In genomic region chr2:43075906-43076585, GRCh38 we compare ENCODE assay signal across 8 cellular contexts.
DNase-seq lines count a peak whose midpoint lies in the region; ATAC-seq and TF ChIP-seq lines count a peak whose summit lies in the region.

No MANE protein-coding gene starts in this region.

- H3K4me1 ChIP-seq in SJSA1 (replicated peaks), result peaks cover 53% of the 10 kb centered on the region
- H3K4me1 ChIP-seq in ovary (ENCODE audit: insufficient read depth), result peaks cover 30% of the 10 kb centered on the region

- no peak for TF ChIP-seq POLR2A in ovary (IDR thresholded peaks at IDR 0.05)

- intact Hi-C loops in ovary (cut with DNase I), result no loop called here

- H3K27ac ChIP-seq in SJSA1, result peak overlapping the region; percentile 90
- H3K27ac ChIP-seq in ovary, result peak overlapping the region; percentile 20 to 47

- DNase-seq in AG08395 (ENCODE audit: low spot score), result peak; percentile 64
- DNase-seq in SJSA1 (ENCODE audit: low read depth in 1 of 2, low spot score in 2 of 2), result peak; percentile 91
- peak; percentile 94 for DNase-seq in fibroblast of gingiva (ENCODE audit: low read depth)
- peak in 3 of 5 donors; percentile 57 to 67 (median 60) for DNase-seq in ovary

- H3K4me3 ChIP-seq in SJSA1, result no peak overlapping the region
- no peak overlapping the region for H3K4me3 ChIP-seq in ovary

- no peaks in the 10 kb centered on the region for H3K36me3 ChIP-seq in SJSA1
- H3K36me3 ChIP-seq in ovary, result no peaks in the 10 kb centered on the region

- TF ChIP-seq CTCF in ovary (IDR thresholded peaks at IDR 0.05), result no peak

- TF ChIP-seq EP300 in ovary (IDR thresholded peaks at IDR 0.05), result no peak

- ATAC-seq in GM19455 (IDR thresholded peaks at IDR 0.05; ENCODE audit: unreplicated experiment), result no peak
- no peak for ATAC-seq in HG03108 (IDR thresholded peaks at IDR 0.05; ENCODE audit: unreplicated experiment)
- no peak for ATAC-seq in GM21360 (IDR thresholded peaks at IDR 0.05; ENCODE audit: unreplicated experiment)
- no peak for ATAC-seq in GM19463 (IDR thresholded peaks at IDR 0.05; ENCODE audit: unreplicated experiment)

- 95 to 99% (median 96%) methylated on average over 3 of the region's 3 CpGs for WGBS in ovary, 3 donors

- H3K9me3 ChIP-seq in SJSA1 (replicated peaks) (no peaks in the 10 kb centered on the region), ovary (no peaks in the 10 kb centered on the region)

- no peaks in the 10 kb centered on the region for H3K27me3 ChIP-seq in SJSA1 (replicated peaks)
- no peaks in the 10 kb centered on the region for H3K27me3 ChIP-seq in ovary
